In genomic region chr2:188598551-188598950, GRCh38 we compare ENCODE assay signal across 16 cellular contexts.
DNase-seq lines count a peak whose midpoint lies in the region; ATAC-seq and TF ChIP-seq lines count a peak whose summit lies in the region.
"Had no signal": no experiment of that assay in that cellular context is flagged by ENCODE, and none has a peak within 500 bp of the region (broad histone marks: within the 10 kb centered on the region; RNA-seq: fewer than 3 reads in every experiment).

No MANE protein-coding gene starts in this region.

- peaks cover 8% of the 10 kb centered on the region for H3K9me3 Mint-ChIP-seq in mesothelial cell of epicardium
- H3K9me3 Mint-ChIP-seq: HFFc6 had no signal

- intact Hi-C loops in heart left ventricle (cut with DNase I) = no loop called here

- H3K27me3 ChIP-seq in heart left ventricle = no peaks in the 10 kb centered on the region

- no peaks in the 10 kb centered on the region for H3K27me3 Mint-ChIP-seq in mesothelial cell of epicardium (ENCODE audit: low read depth)

- H3K4me3 Mint-ChIP-seq in mesothelial cell of epicardium = no peak overlapping the region
- H3K4me3 Mint-ChIP-seq: HFFc6 had no signal

- WGBS in heart left ventricle, 4 donors = 81 to 95% (median 91%) methylated on average over 1 of the region's 1 CpG

- peaks cover 42% of the 10 kb centered on the region for H3K4me1 Mint-ChIP-seq in mesothelial cell of epicardium

- no peaks in the 10 kb centered on the region for H3K36me3 ChIP-seq in heart left ventricle

- peak; percentile 64 to 70 (median 67) for ATAC-seq in heart left ventricle
- ATAC-seq in GM21360 (IDR thresholded peaks at IDR 0.05; ENCODE audit: unreplicated experiment) = no peak
- no peak for ATAC-seq in HG02642 (IDR thresholded peaks at IDR 0.05; ENCODE audit: poor library complexity, unreplicated experiment)
- no peak for ATAC-seq in stimulated activated naive CD8-positive, alpha-beta T cell treated with anti-CD3 and anti-CD28 coated beads, Interleukin-15, Interleukin-2, amounts not matched to agents 100 U/mL and 50 U/mL, for 24 hours

- H3K4me1 ChIP-seq in heart left ventricle = peaks cover 0 to 23% (median 0%) of the 10 kb centered on the region in 12 donors
- H3K4me1 ChIP-seq: parathyroid adenoma had no signal

- H3K27ac ChIP-seq in heart left ventricle = peak overlapping the region in 6 of 12 donors; percentile 6 to 62 (median 50)
- H3K27ac ChIP-seq: parathyroid adenoma, SK-N-MC had no signal

- H3K9me3 ChIP-seq in heart left ventricle = no peaks in the 10 kb centered on the region

- peaks cover 21% of the 10 kb centered on the region for H3K36me3 Mint-ChIP-seq in mesothelial cell of epicardium

- H3K27ac Mint-ChIP-seq in mesothelial cell of epicardium = peak overlapping the region; percentile 97
- H3K27ac Mint-ChIP-seq: HFFc6 had no signal

- DNase-seq in DMS 273 (lab: John Stamatoyannopoulos, UW; ENCODE audit: unreplicated experiment) (peak; percentile 2), DMS 273 treated with DMSO at 0.1 percent for 48 hours (lab: John Stamatoyannopoulos, UW) (no peak), heart left ventricle (peak in 3 of 5 donors; percentile 29 to 48 (median 30)), mesothelial cell of epicardium (ENCODE audit: low spot score in 2 of 2, unreplicated experiment in 2 of 2) (no peak), DMS114 treated with DMSO at 0.1 percent for 48 hours (lab: John Stamatoyannopoulos, UW; ENCODE audit: unreplicated experiment) (no peak)
- DNase-seq in stimulated activated naive CD8-positive, alpha-beta T cell treated with anti-CD3 and anti-CD28 coated beads, Interleukin-15, Interleukin-2, amounts not matched to agents 100 U/mL and 50 U/mL, for 24 hours = no peak
- DNase-seq: 8988T; activated naive CD4-positive, alpha-beta T cell; HFFc6; hippocampal formation; NCI-H2171 treated with DMSO at 0.1 percent for 48 hours; stimulated activated CD4-positive, alpha-beta T cell treated with anti-CD3 and anti-CD28 coated beads, Interleukin-4, amount 100 ng/mL, for 1 hour had no signal

- H3K4me3 ChIP-seq in heart left ventricle = no peak overlapping the region
- H3K4me3 ChIP-seq: SK-N-MC had no signal

- no peak for TF ChIP-seq POLR2A in heart left ventricle (IDR thresholded peaks at IDR 0.05)

- no peak for TF ChIP-seq CTCF in heart left ventricle (IDR thresholded peaks at IDR 0.05)
- no peak for TF ChIP-seq CTCF in mesothelial cell of epicardium (IDR thresholded peaks at IDR 0.05; ENCODE audit: unreplicated experiment)

Comparison
In these comparisons a context has a peak if more than half of its experiments do, and no peak if none do; other contexts are left out.
1. DNase-seq: peak in DMS 273 (single experiment) and heart left ventricle (3 of 5); none in DMS 273 treated with DMSO at 0.1 percent for 48 hours (single experiment), mesothelial cell of epicardium (0 of 2), stimulated activated naive CD8-positive, alpha-beta T cell treated with anti-CD3 and anti-CD28 coated beads, Interleukin-15, Interleukin-2, amounts not matched to agents 100 U/mL and 50 U/mL, for 24 hours (single experiment) and DMS114 treated with DMSO at 0.1 percent for 48 hours (single experiment).
2. ATAC-seq: peak in heart left ventricle (4 of 4); none in GM21360 (single experiment), HG02642 (single experiment) and stimulated activated naive CD8-positive, alpha-beta T cell treated with anti-CD3 and anti-CD28 coated beads, Interleukin-15, Interleukin-2, amounts not matched to agents 100 U/mL and 50 U/mL, for 24 hours (single experiment).